ENCODE assay signal across 14 cellular contexts in genomic region chr1:228015276-228016180, GRCh38. TPM values are rescaled to one million over a fixed set of nuclear protein-coding genes. Genes with fewer than 3 reads are reported as not detected.
DNase-seq lines count a peak whose midpoint lies in the region; ATAC-seq and TF ChIP-seq lines count a peak whose summit lies in the region.
"Had no signal": no experiment of that assay in that cellular context is flagged by ENCODE, and none has a peak within 500 bp of the region (broad histone marks: within the 10 kb centered on the region; RNA-seq: fewer than 3 reads in every experiment).

No MANE protein-coding gene starts in this region.

- H3K4me1 ChIP-seq in PC-9 (replicated peaks; ENCODE audit: insufficient read depth) (peaks cover 9% of the 10 kb centered on the region; the same call in 1 of the 2 replicates), smooth muscle cell (ENCODE audit: low read depth) (no peaks in the 10 kb centered on the region)

- no peaks in the 10 kb centered on the region for H3K9me2 ChIP-seq in PC-9 (ENCODE audit: insufficient read depth)
- H3K9me2 ChIP-seq: SK-N-SH had no signal

- H3K4me2 ChIP-seq in PC-9 (peak overlapping the region; percentile 22; the same call in 1 of the 2 replicates), smooth muscle cell (no peak overlapping the region)
- H3K4me2 ChIP-seq: SK-N-SH had no signal

- H3K9me3 ChIP-seq in PC-9 (ENCODE audit: insufficient read depth, low read depth) = no peaks in the 10 kb centered on the region
- no peaks in the 10 kb centered on the region for H3K9me3 ChIP-seq in smooth muscle cell (replicated peaks; ENCODE audit: low read depth)
- H3K9me3 ChIP-seq: SK-N-SH had no signal

- POLR2A ChIA-PET in PC-9 (lab: Charles Lee; ENCODE audit: unreplicated experiment) = no interaction called here

- ATAC-seq in activated CD4-positive, CD25-positive, alpha-beta regulatory T cell treated with anti-CD3 and anti-CD28 coated beads, Interleukin-2, amount 50 U/mL, for 24 hours = no peak
- ATAC-seq: stimulated activated naive B cell treated with anti-CD40 and anti-IgM and Interleukin-4, amounts not matched to agents 10 μg/mL and 1 μg/mL and 100 μg/mL, for 72 hours had no signal

- H3K36me3 ChIP-seq in PC-9 (ENCODE audit: low read depth) (no peaks in the 10 kb centered on the region), smooth muscle cell (ENCODE audit: low read depth) (no peaks in the 10 kb centered on the region)

- no peak overlapping the region for H3K4me3 ChIP-seq in PC-9
- no peak overlapping the region for H3K4me3 ChIP-seq in fibroblast of villous mesenchyme (ENCODE audit: low read depth, low read length)
- H3K4me3 ChIP-seq in smooth muscle cell = no peak overlapping the region

- peaks cover 7% of the 10 kb centered on the region; the same call in 1 of the 2 replicates for H3K27me3 ChIP-seq in PC-9 (ENCODE audit: insufficient read depth, low read depth)
- peaks cover under 1% of the 10 kb centered on the region for H3K27me3 ChIP-seq in smooth muscle cell (ENCODE audit: low read depth)

- H3F3A ChIP-seq in PC-9 (ENCODE audit: insufficient read depth, low read depth) (no peaks in the 10 kb centered on the region), smooth muscle cell (ENCODE audit: low read depth) (no peaks in the 10 kb centered on the region)

- TF ChIP-seq CTCF in PC-9 (conservative IDR thresholded peaks at IDR 0.05) (no peak), fibroblast of villous mesenchyme (IDR thresholded peaks at IDR 0.05; ENCODE audit: insufficient read depth, low read depth, low read length) (no peak), smooth muscle cell (IDR thresholded peaks at IDR 0.05; ENCODE audit: borderline replicate concordance, insufficient read depth, poor library complexity, severe bottlenecking) (no peak)

- BruUV-seq in PC-9 (replicated peaks; lab: Mats Ljungman, UMichigan) = no TSS peak

- intact Hi-C loops in PC-9 (cut with micrococcal nuclease; ENCODE audit: unreplicated experiment) = no loop called here

- 85% methylated on average over 21 of the region's 21 CpGs for WGBS in smooth muscle cell (ENCODE audit: low lambda C conversion rate)

- no peak overlapping the region for H2AFZ ChIP-seq in PC-9
- H2AFZ ChIP-seq in smooth muscle cell (ENCODE audit: low read depth) = peak overlapping the region; percentile 48

- H3K9ac ChIP-seq in smooth muscle cell (ENCODE audit: low read depth) = no peak overlapping the region
- H3K9ac ChIP-seq: SK-N-SH had no signal

- H3K79me2 ChIP-seq in PC-9 (ENCODE audit: low read depth) (no peaks in the 10 kb centered on the region), smooth muscle cell (ENCODE audit: low read depth) (no peaks in the 10 kb centered on the region)

- DNase-seq in activated gamma-delta T cell treated with Interleukin-2 at 50 U/mL for 16 hours = peak; percentile 1
- no peak for DNase-seq in activated gamma-delta T cell (lab: John Stamatoyannopoulos, UW)
- peak; percentile 55 for DNase-seq in PC-9
- peak; percentile 17 for DNase-seq in fibroblast of villous mesenchyme (ENCODE audit: low read depth)
- DNase-seq in smooth muscle cell (lab: John Stamatoyannopoulos, UW; ENCODE audit: unreplicated experiment) = no peak
- DNase-seq in GM19238 (ENCODE audit: insufficient read length, low spot score) = no peak
- DNase-seq in HuH-7.5 (ENCODE audit: low spot score) = no peak
- DNase-seq: activated CD4-positive, alpha-beta T cell treated with anti-CD3 and anti-CD28 coated beads, Interleukin-2, amount 10 ng/mL, durations not matched to agents 24 days and 14 days; AML-193; NCI-H510A; stimulated activated naive B cell treated with anti-CD40 and anti-IgM and Interleukin-4, amounts not matched to agents 10 μg/mL and 1 μg/mL and 100 μg/mL, for 72 hours had no signal

- H4K20me1 ChIP-seq in PC-9 (ENCODE audit: insufficient read depth) (no peaks in the 10 kb centered on the region), smooth muscle cell (ENCODE audit: low read depth) (no peaks in the 10 kb centered on the region)

- CTCF ChIA-PET in PC-9 (lab: Charles Lee) = interaction anchor here (0.6 kb wide), 1 partner anchor 157 kb away, joined by 7 read pairs; no protein-coding TSS in a partner anchor

- H3K27ac ChIP-seq in PC-9 = no peak overlapping the region
- no peak overlapping the region for H3K27ac ChIP-seq in smooth muscle cell (ENCODE audit: low read depth)

RNA-seq across cellular contexts. Expression of gene WNT3A, which starts 8.7 kb away (rescaled TPM):
- total RNA-seq in PC-9 (2021) (0.24 and 0.53 TPM in 2 replicates), fibroblast of villous mesenchyme (not detected in 2 replicates), smooth muscle cell (0.13 TPM in 1 of 2 replicates, not detected in the other)
- polyA plus RNA-seq in smooth muscle cell = not detected in 2 replicates
- total RNA-seq: activated CD4-positive, alpha-beta T cell treated with anti-CD3 and anti-CD28 coated beads, Interleukin-2, amount 10 ng/mL, durations not matched to agents 24 days and 14 days; neural crest cell had no signal
- polyA plus RNA-seq: SK-N-SH had no signal

Comparison
In these comparisons a context has a peak if more than half of its experiments do, and no peak if none do; other contexts are left out.
1. DNase-seq: peak in activated gamma-delta T cell treated with Interleukin-2 at 50 U/mL for 16 hours (single experiment), PC-9 (2 of 2) and fibroblast of villous mesenchyme (single experiment); none in activated gamma-delta T cell (single experiment), smooth muscle cell (single experiment), GM19238 (single experiment) and HuH-7.5 (single experiment).